23 cellular contexts compared by ENCODE assay signal in the genomic region with DNA sequence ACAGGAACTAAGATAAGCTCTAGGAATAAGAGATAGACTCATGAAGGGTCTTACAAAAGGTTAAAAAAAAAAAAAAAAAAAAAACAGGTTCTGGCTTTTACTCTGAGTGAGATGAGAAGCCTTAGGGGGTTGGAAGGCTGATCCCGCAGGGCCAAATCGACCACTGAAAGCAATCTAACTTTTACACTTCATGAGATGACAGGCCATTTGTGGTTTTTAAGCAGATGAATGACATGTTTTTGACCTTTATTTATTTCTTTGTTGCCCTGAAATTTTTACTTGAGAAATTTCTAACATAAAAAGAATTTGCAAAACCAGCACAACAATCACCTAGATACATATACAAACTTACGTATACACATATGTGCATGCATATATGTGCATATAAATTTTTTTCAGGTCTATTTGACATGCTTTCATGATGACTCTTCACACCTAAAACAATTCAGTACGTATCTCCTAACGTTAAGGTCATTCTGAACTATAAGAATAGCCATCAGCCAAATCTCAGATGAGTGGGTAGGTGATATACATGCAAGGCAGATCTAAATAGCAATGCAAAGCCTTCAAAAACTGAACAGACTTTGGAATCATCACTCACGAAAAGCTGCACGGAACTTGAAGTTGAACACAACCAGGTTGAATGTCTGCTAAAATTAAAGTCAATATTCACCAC.
A peak's percentile ranks its signal among the peaks of the same experiment; 100 is the strongest.
DNase-seq lines count a peak whose midpoint lies in the region; ATAC-seq and TF ChIP-seq lines count a peak whose summit lies in the region.
"Had no signal": no experiment of that assay in that cellular context is flagged by ENCODE, and none has a peak within 500 bp of the region (broad histone marks: within the 10 kb centered on the region; RNA-seq: fewer than 3 reads in every experiment).

No MANE protein-coding gene starts in this region.

- POLR2A ChIA-PET in activated CD8-positive, alpha-beta T cell treated with anti-CD3 and anti-CD28 coated beads for 36 hours (lab: Charles Lee): interaction anchor here (0.7 kb wide), 1 partner anchor 80 kb away, joined by 3 read pairs; no protein-coding TSS in a partner anchor
- POLR2A ChIA-PET in activated CD8-positive, alpha-beta T cell treated with anti-CD3 and anti-CD28 coated beads, Interleukin-2, amount 10 ng/mL, durations not matched to agents 7 days and 5 days (lab: Charles Lee): interaction anchor here (0.6 kb wide), 1 partner anchor 145 kb away, joined by 3 read pairs; no protein-coding TSS in a partner anchor
- POLR2A ChIA-PET in MCF 10A (lab: Yijun Ruan, JAX): no interaction called here

- CTCF ChIA-PET in activated CD8-positive, alpha-beta T cell treated with anti-CD3 and anti-CD28 coated beads for 36 hours (lab: Charles Lee): no interaction called here
- CTCF ChIA-PET in activated CD8-positive, alpha-beta T cell treated with anti-CD3 and anti-CD28 coated beads, Interleukin-2, amount 10 ng/mL, durations not matched to agents 7 days and 5 days (lab: Charles Lee): interaction anchor here (1.2 kb wide), 1 partner anchor 80 kb away, joined by 3 read pairs; no protein-coding TSS in a partner anchor
- CTCF ChIA-PET in MCF 10A (lab: Yijun Ruan, JAX): interaction anchor here (1.4 to 4.4 kb wide), 2 partner anchors 36 to 109 kb away, joined by 8 to 19 read pairs; no protein-coding TSS in a partner anchor

- H3K36me3 Mint-ChIP-seq in activated CD8-positive, alpha-beta T cell treated with anti-CD3 and anti-CD28 coated beads for 36 hours (ENCODE audit: low read depth): peaks cover 24% of the 10 kb centered on the region
- H3K36me3 Mint-ChIP-seq in activated CD8-positive, alpha-beta T cell treated with anti-CD3 and anti-CD28 coated beads, Interleukin-2, amount 10 ng/mL, durations not matched to agents 7 days and 5 days (ENCODE audit: low read depth): peaks cover 33% of the 10 kb centered on the region
- H3K36me3 Mint-ChIP-seq in MCF 10A (ENCODE audit: insufficient read depth, unreplicated experiment): peaks cover 38% of the 10 kb centered on the region

- BruUV-seq in MCF 10A (replicated peaks; lab: Mats Ljungman, UMichigan): no TSS peak

- peak overlapping the region; percentile 55 for H3K27ac Mint-ChIP-seq in activated CD8-positive, alpha-beta T cell treated with anti-CD3 and anti-CD28 coated beads for 36 hours
- no peak overlapping the region for H3K27ac Mint-ChIP-seq in activated CD8-positive, alpha-beta T cell treated with anti-CD3 and anti-CD28 coated beads, Interleukin-2, amount 10 ng/mL, durations not matched to agents 7 days and 5 days
- no peak overlapping the region for H3K27ac Mint-ChIP-seq in MCF 10A (ENCODE audit: low read depth, unreplicated experiment)
- H3K27ac Mint-ChIP-seq: activated CD8-positive, alpha-beta memory T cell treated with anti-CD3 and anti-CD28 coated beads, Interleukin-2, amount 10 ng/mL, durations not matched to agents 7 days and 5 days; effector memory CD8-positive, alpha-beta T cell; nephron progenitor cell; T-helper 1 cell treated with Interleukin-12 subunit alpha and Interleukin-12 subunit beta and Interleukin-4 antibody, amounts not matched to agents 30 μg/mL and 1 μg/mL, for 36 hours had no signal

- no peak for TF ChIP-seq CTCF in activated CD8-positive, alpha-beta T cell treated with anti-CD3 and anti-CD28 coated beads for 36 hours (IDR thresholded peaks at IDR 0.05)
- TF ChIP-seq CTCF in GM10266 (IDR thresholded peaks at IDR 0.05; ENCODE audit: control insufficient read depth, insufficient read depth, low read depth, missing control alignments) (no peak), MCF 10A (IDR thresholded peaks at IDR 0.05; ENCODE audit: unreplicated experiment) (no peak), sigmoid colon (IDR thresholded peaks at IDR 0.05) (no peak)

- intact Hi-C loops in activated CD8-positive, alpha-beta T cell treated with anti-CD3 and anti-CD28 coated beads for 36 hours (cut with micrococcal nuclease): no loop called here
- intact Hi-C loops in MCF 10A (cut with micrococcal nuclease): no loop called here
- intact Hi-C loops in sigmoid colon (cut with DNase I): no loop called here

- H3K36me3 ChIP-seq in sigmoid colon: no peaks in the 10 kb centered on the region

- no peaks in the 10 kb centered on the region for H3K9me3 ChIP-seq in sigmoid colon
- H3K9me3 ChIP-seq: tibial artery had no signal

- no peak for TF ChIP-seq EP300 in sigmoid colon (IDR thresholded peaks at IDR 0.05)

- TF ChIP-seq POLR2A in sigmoid colon (IDR thresholded peaks at IDR 0.05): no peak

- 88 to 93% methylated on average over 7 of the region's 7 CpGs for WGBS in sigmoid colon, 2 donors

- peaks cover 33% of the 10 kb centered on the region for H3K4me1 Mint-ChIP-seq in activated CD8-positive, alpha-beta T cell treated with anti-CD3 and anti-CD28 coated beads for 36 hours (ENCODE audit: low read depth)
- H3K4me1 Mint-ChIP-seq in activated CD8-positive, alpha-beta T cell treated with anti-CD3 and anti-CD28 coated beads, Interleukin-2, amount 10 ng/mL, durations not matched to agents 7 days and 5 days (ENCODE audit: low read depth): peaks cover 9% of the 10 kb centered on the region
- H3K4me1 Mint-ChIP-seq in MCF 10A (ENCODE audit: insufficient read depth, unreplicated experiment): peaks cover 6% of the 10 kb centered on the region

- H3K4me1 ChIP-seq in sigmoid colon: peaks cover 0 to 28% (median 22%) of the 10 kb centered on the region in 4 donors

- peaks cover 7% of the 10 kb centered on the region for H3K9me3 Mint-ChIP-seq in activated CD8-positive, alpha-beta T cell treated with anti-CD3 and anti-CD28 coated beads for 36 hours
- no peaks in the 10 kb centered on the region for H3K9me3 Mint-ChIP-seq in activated CD8-positive, alpha-beta T cell treated with anti-CD3 and anti-CD28 coated beads, Interleukin-2, amount 10 ng/mL, durations not matched to agents 7 days and 5 days (ENCODE audit: insufficient read depth)
- no peaks in the 10 kb centered on the region for H3K9me3 Mint-ChIP-seq in MCF 10A (ENCODE audit: unreplicated experiment)
- H3K9me3 Mint-ChIP-seq: central memory CD8-positive, alpha-beta T cell; effector memory CD8-positive, alpha-beta T cell had no signal

- peak; percentile 68 for DNase-seq in activated CD8-positive, alpha-beta T cell treated with anti-CD3 and anti-CD28 coated beads for 36 hours
- DNase-seq in activated CD8-positive, alpha-beta T cell treated with anti-CD3 and anti-CD28 coated beads, Interleukin-2, amount 10 ng/mL, durations not matched to agents 7 days and 5 days: no peak
- DNase-seq in GM10266 (ENCODE audit: extremely low spot score) (peak; percentile 45), MCF 10A (ENCODE audit: unreplicated experiment) (no peak), sigmoid colon (no peak)
- peak; percentile 6 to 21 for DNase-seq in stimulated activated CD8-positive, alpha-beta memory T cell treated with anti-CD3 and anti-CD28 coated beads, Interleukin-15, amount 100 ng/mL, for 48 hours (ENCODE audit: low read depth in 2 of 2)
- DNase-seq: activated CD4-positive, CD25-positive, alpha-beta regulatory T cell treated with anti-CD3 and anti-CD28 coated beads, Interleukin-2, amount 50 U/mL, for 72 hours; activated CD8-positive, alpha-beta memory T cell treated with anti-CD3 and anti-CD28 coated beads, Interleukin-2, amount 10 ng/mL, durations not matched to agents 7 days and 5 days; AML-193; CD4-positive, CD25-positive, alpha-beta regulatory T cell; effector memory CD8-positive, alpha-beta T cell; mammary epithelial cell; NCI-H1048; NCI-H2107; nephron progenitor cell; PC-9; SK-N-SH; tibial artery had no signal

- ATAC-seq in activated CD8-positive, alpha-beta T cell treated with anti-CD3 and anti-CD28 coated beads for 36 hours: peak; percentile 85
- no peak for ATAC-seq in activated CD8-positive, alpha-beta T cell treated with anti-CD3 and anti-CD28 coated beads, Interleukin-2, amount 10 ng/mL, durations not matched to agents 7 days and 5 days
- ATAC-seq in HG02610 (IDR thresholded peaks at IDR 0.05; ENCODE audit: unreplicated experiment) (peak; percentile 64), HG03159 (IDR thresholded peaks at IDR 0.05; ENCODE audit: unreplicated experiment) (no peak)
- ATAC-seq: activated CD8-positive, alpha-beta memory T cell treated with anti-CD3 and anti-CD28 coated beads, Interleukin-2, amount 10 ng/mL, durations not matched to agents 7 days and 5 days; effector memory CD8-positive, alpha-beta T cell; Right ventricle myocardium inferior had no signal

- no peak overlapping the region for H3K4me3 ChIP-seq in sigmoid colon
- H3K4me3 ChIP-seq: PC-9, tibial artery had no signal

- H3K27me3 ChIP-seq in sigmoid colon: no peaks in the 10 kb centered on the region
- H3K27me3 ChIP-seq: tibial artery had no signal

- H3K27ac ChIP-seq in sigmoid colon: no peak overlapping the region
- H3K27ac ChIP-seq: PC-9, tibial artery had no signal

- H3K4me3 Mint-ChIP-seq in activated CD8-positive, alpha-beta T cell treated with anti-CD3 and anti-CD28 coated beads for 36 hours: no peak overlapping the region
- no peak overlapping the region for H3K4me3 Mint-ChIP-seq in activated CD8-positive, alpha-beta T cell treated with anti-CD3 and anti-CD28 coated beads, Interleukin-2, amount 10 ng/mL, durations not matched to agents 7 days and 5 days
- no peak overlapping the region for H3K4me3 Mint-ChIP-seq in MCF 10A (ENCODE audit: unreplicated experiment)
- H3K4me3 Mint-ChIP-seq: activated CD8-positive, alpha-beta memory T cell treated with anti-CD3 and anti-CD28 coated beads, Interleukin-2, amount 10 ng/mL, durations not matched to agents 7 days and 5 days; CD4-positive, CD25-positive, alpha-beta regulatory T cell; central memory CD8-positive, alpha-beta T cell; effector memory CD8-positive, alpha-beta T cell; nephron progenitor cell; T-helper 1 cell treated with Interleukin-12 subunit alpha and Interleukin-12 subunit beta and Interleukin-4 antibody, amounts not matched to agents 30 μg/mL and 1 μg/mL, for 36 hours had no signal

- H3K27me3 Mint-ChIP-seq in activated CD8-positive, alpha-beta T cell treated with anti-CD3 and anti-CD28 coated beads for 36 hours: no peaks in the 10 kb centered on the region
- H3K27me3 Mint-ChIP-seq in activated CD8-positive, alpha-beta T cell treated with anti-CD3 and anti-CD28 coated beads, Interleukin-2, amount 10 ng/mL, durations not matched to agents 7 days and 5 days (ENCODE audit: low read depth): no peaks in the 10 kb centered on the region
- no peaks in the 10 kb centered on the region for H3K27me3 Mint-ChIP-seq in MCF 10A (ENCODE audit: insufficient read depth, unreplicated experiment)
- H3K27me3 Mint-ChIP-seq: activated CD8-positive, alpha-beta memory T cell treated with anti-CD3 and anti-CD28 coated beads, Interleukin-2, amount 10 ng/mL, durations not matched to agents 7 days and 5 days; CD4-positive, CD25-positive, alpha-beta regulatory T cell; central memory CD8-positive, alpha-beta T cell; effector memory CD8-positive, alpha-beta T cell had no signal

Comparison
In these comparisons a context has a peak if more than half of its experiments do, and no peak if none do; other contexts are left out.
1. ATAC-seq: peak in activated CD8-positive, alpha-beta T cell treated with anti-CD3 and anti-CD28 coated beads for 36 hours (single experiment) and HG02610 (single experiment); none in activated CD8-positive, alpha-beta T cell treated with anti-CD3 and anti-CD28 coated beads, Interleukin-2, amount 10 ng/mL, durations not matched to agents 7 days and 5 days (single experiment) and HG03159 (single experiment).
2. DNase-seq: peak in activated CD8-positive, alpha-beta T cell treated with anti-CD3 and anti-CD28 coated beads for 36 hours (single experiment), GM10266 (single experiment) and stimulated activated CD8-positive, alpha-beta memory T cell treated with anti-CD3 and anti-CD28 coated beads, Interleukin-15, amount 100 ng/mL, for 48 hours (2 of 2); none in activated CD8-positive, alpha-beta T cell treated with anti-CD3 and anti-CD28 coated beads, Interleukin-2, amount 10 ng/mL, durations not matched to agents 7 days and 5 days (single experiment), MCF 10A (single experiment) and sigmoid colon (single experiment).